In the genomic region with DNA sequence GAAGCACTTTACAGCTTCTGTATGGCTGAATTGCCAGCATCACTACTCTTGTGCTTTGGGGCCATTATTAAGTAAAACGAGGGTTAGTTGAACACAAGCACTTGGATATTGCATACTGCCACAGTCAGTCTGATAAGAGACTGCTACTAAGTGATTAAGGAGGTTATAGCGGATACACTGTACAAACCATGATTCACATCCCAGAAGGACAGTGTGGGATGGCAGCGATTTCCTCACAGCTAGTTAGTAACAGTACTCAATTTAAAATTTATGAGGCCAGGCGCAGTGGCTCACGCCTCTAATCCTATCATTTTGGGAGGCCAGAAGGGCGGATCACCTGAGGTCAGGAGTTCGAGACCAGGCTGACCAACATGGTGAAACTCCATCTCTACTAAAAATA, we compare ENCODE assay signal across 19 cellular contexts. TPM values are rescaled to one million over a fixed set of nuclear protein-coding genes. Genes with fewer than 3 reads are reported as not detected.
DNase-seq lines count a peak whose midpoint lies in the region; ATAC-seq and TF ChIP-seq lines count a peak whose summit lies in the region.
"Had no signal": no experiment of that assay in that cellular context is flagged by ENCODE, and none has a peak within 500 bp of the region (broad histone marks: within the 10 kb centered on the region; RNA-seq: fewer than 3 reads in every experiment).

No MANE protein-coding gene starts in this region.

- no peak for ATAC-seq in natural killer cell treated with Interleukin-12 subunit alpha and Interleukin-12 subunit beta and Interleukin-15 and Interleukin-18, amount 100 ng/mL, for 72 hours
- ATAC-seq in HG02610 (IDR thresholded peaks at IDR 0.05; ENCODE audit: unreplicated experiment) = no peak
- ATAC-seq: stimulated activated naive B cell treated with anti-CD40 and anti-IgM and Interleukin-4, amounts not matched to agents 10 μg/mL and 1 μg/mL and 100 μg/mL, for 72 hours; T-helper 17 cell had no signal

- DNase-seq in ELF-1 (ENCODE audit: low read depth, low spot score) (peak; percentile 32), NB4 (ENCODE audit: low read depth) (peak; percentile 23), dermis blood vessel endothelial cell (peak; percentile 85), inferior parietal cortex (ENCODE audit: extremely low spot score) (no peak)
- DNase-seq in natural killer cell treated with Interleukin-12 subunit alpha and Interleukin-12 subunit beta and Interleukin-15 and Interleukin-18, amount 100 ng/mL, for 72 hours (ENCODE audit: low spot score) = no peak
- DNase-seq in stimulated activated CD8-positive, alpha-beta memory T cell treated with anti-CD3 and anti-CD28 coated beads, Interleukin-4, amount 100 ng/mL, for 48 hours = no peak
- DNase-seq in stimulated activated CD4-positive, alpha-beta T cell treated with anti-CD3 and anti-CD28 coated beads, Interleukin-4, amount 100 ng/mL, for 1 hour = no peak
- DNase-seq: activated CD4-positive, alpha-beta T cell treated with anti-CD3 and anti-CD28 coated beads for 48 hours; anterior cingulate cortex; C1 segment of cervical spinal cord; GF-D8; NCI-H146; NCI-H526; retina; RPMI8226; stimulated activated CD4-positive, alpha-beta T cell treated with anti-CD3 and anti-CD28 coated beads, Interleukin-4, amount 100 ng/mL, for 4 hours; stimulated activated naive B cell treated with anti-CD40 and anti-IgM and Interleukin-4, amounts not matched to agents 10 μg/mL and 1 μg/mL and 100 μg/mL, for 72 hours; T-helper 17 cell had no signal

- TF ChIP-seq POLR2A in NB4 (IDR thresholded peaks at IDR 0.05; ENCODE audit: extremely low read depth, insufficient read length) = no peak

- no peaks in the 10 kb centered on the region for H3K27me3 Mint-ChIP-seq in natural killer cell treated with Interleukin-12 subunit alpha and Interleukin-12 subunit beta and Interleukin-15 and Interleukin-18, amount 100 ng/mL, for 72 hours
- H3K27me3 Mint-ChIP-seq: stimulated activated naive B cell treated with anti-CD40 and anti-IgM and Interleukin-4, amounts not matched to agents 10 μg/mL and 1 μg/mL and 100 μg/mL, for 72 hours; T-helper 17 cell had no signal

- H3K4me3 ChIP-seq in NB4 (ENCODE audit: low read depth, low read length) = no peak overlapping the region

- H3K9me3 Mint-ChIP-seq in natural killer cell treated with Interleukin-12 subunit alpha and Interleukin-12 subunit beta and Interleukin-15 and Interleukin-18, amount 100 ng/mL, for 72 hours = no peaks in the 10 kb centered on the region
- H3K9me3 Mint-ChIP-seq: stimulated activated naive B cell treated with anti-CD40 and anti-IgM and Interleukin-4, amounts not matched to agents 10 μg/mL and 1 μg/mL and 100 μg/mL, for 72 hours had no signal

- peak overlapping the region in 1 of 2 donors; percentile 31 for H3K27ac Mint-ChIP-seq in natural killer cell treated with Interleukin-12 subunit alpha and Interleukin-12 subunit beta and Interleukin-15 and Interleukin-18, amount 100 ng/mL, for 72 hours
- H3K27ac Mint-ChIP-seq: stimulated activated naive B cell treated with anti-CD40 and anti-IgM and Interleukin-4, amounts not matched to agents 10 μg/mL and 1 μg/mL and 100 μg/mL, for 72 hours; T-helper 17 cell had no signal

- H3K4me1 Mint-ChIP-seq in natural killer cell treated with Interleukin-12 subunit alpha and Interleukin-12 subunit beta and Interleukin-15 and Interleukin-18, amount 100 ng/mL, for 72 hours (ENCODE audit: low read depth in 2 of 2) = peaks cover 14 to 18% of the 10 kb centered on the region in 2 donors

- TF ChIP-seq CTCF in NB4 (IDR thresholded peaks at IDR 0.05; ENCODE audit: low read depth, low read length) = no peak

- H3K4me3 Mint-ChIP-seq in natural killer cell treated with Interleukin-12 subunit alpha and Interleukin-12 subunit beta and Interleukin-15 and Interleukin-18, amount 100 ng/mL, for 72 hours = peak overlapping the region; percentile 34

- no peaks in the 10 kb centered on the region for H3K36me3 Mint-ChIP-seq in natural killer cell treated with Interleukin-12 subunit alpha and Interleukin-12 subunit beta and Interleukin-15 and Interleukin-18, amount 100 ng/mL, for 72 hours

RNA-seq across cellular contexts. Expression of a gene that starts 2.6 kb away (rescaled TPM):
- 50.9 and 85.8 TPM in 2 replicates for total RNA-seq in dermis blood vessel endothelial cell
- 10 to 100 TPM in 1 of 2 donors, 1 to 10 TPM in 1; 5.9 to 11.9 TPM for total RNA-seq in natural killer cell treated with Interleukin-12 subunit alpha and Interleukin-12 subunit beta and Interleukin-15 and Interleukin-18, amount 100 ng/mL, for 72 hours

Comparison
In these comparisons a context has a peak if more than half of its experiments do, and no peak if none do; other contexts are left out.
1. DNase-seq: peak in ELF-1 (single experiment), NB4 (single experiment) and dermis blood vessel endothelial cell (single experiment); none in natural killer cell treated with Interleukin-12 subunit alpha and Interleukin-12 subunit beta and Interleukin-15 and Interleukin-18, amount 100 ng/mL, for 72 hours (single experiment), stimulated activated CD8-positive, alpha-beta memory T cell treated with anti-CD3 and anti-CD28 coated beads, Interleukin-4, amount 100 ng/mL, for 48 hours (single experiment), inferior parietal cortex (single experiment) and stimulated activated CD4-positive, alpha-beta T cell treated with anti-CD3 and anti-CD28 coated beads, Interleukin-4, amount 100 ng/mL, for 1 hour (single experiment).